Comparison of ENCODE assay signal across 25 cellular contexts in the genomic region with DNA sequence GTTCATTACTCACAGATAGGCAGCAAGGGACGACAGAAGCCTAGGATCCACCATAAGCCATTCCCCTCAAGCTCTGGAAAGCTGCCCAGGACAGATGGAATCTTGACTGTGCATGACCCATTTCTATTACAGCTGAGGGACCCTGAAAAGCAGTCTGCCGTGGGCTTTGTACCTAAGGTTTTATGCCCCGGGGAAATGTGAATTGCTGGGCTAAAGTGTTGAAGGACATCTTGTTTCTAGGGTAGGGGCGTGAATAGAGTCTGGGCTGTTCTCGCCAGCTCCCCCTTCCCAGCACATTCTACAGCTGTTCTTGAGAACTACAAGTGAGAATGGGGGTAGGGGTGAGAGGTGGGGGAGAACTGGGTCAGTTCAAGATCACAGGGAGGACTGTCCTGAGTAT.
"Had no signal": no experiment of that assay in that cellular context is flagged by ENCODE, and none has a peak within 500 bp of the region (broad histone marks: within the 10 kb centered on the region; RNA-seq: fewer than 3 reads in every experiment).

No MANE protein-coding gene starts in this region.

- FAIRE-seq: colon, endothelial cell of umbilical vein, islet of Langerhans, keratinocyte had no signal

- DNase-seq: dermis blood vessel endothelial cell; dorsolateral prefrontal cortex; effector CD4-positive, alpha-beta T cell; effector memory CD4-positive, alpha-beta T cell; esophagus squamous epithelium; foreskin fibroblast; foreskin melanocyte; gastrocnemius medialis; glutamatergic neuron; head of caudate nucleus; heart right ventricle; hypothalamus; immature natural killer cell; left cardiac atrium; left lung; left ventricle myocardium superior; lower lobe of right lung; mesenchymal stem cell; mucosa of descending colon; naive B cell had no signal

- H3K4me1 ChIP-seq: gastrocnemius medialis, heart right ventricle, left lung, lower lobe of right lung had no signal

- H3K36me3 ChIP-seq: esophagus squamous epithelium, gastrocnemius medialis, heart right ventricle, left lung, lower lobe of right lung had no signal

- ATAC-seq: gastrocnemius medialis, heart right ventricle, left cardiac atrium, left lung, left ventricle myocardium superior, lower lobe of right lung, mucosa of descending colon had no signal

- H3K4me3 ChIP-seq: coronary artery, dorsolateral prefrontal cortex, esophagus squamous epithelium, gastrocnemius medialis, heart right ventricle, left lung, lower lobe of right lung, mucosa of descending colon had no signal

- H3K27me3 ChIP-seq: dorsolateral prefrontal cortex, esophagus squamous epithelium, gastrocnemius medialis, left lung had no signal

- H3K27ac ChIP-seq: coronary artery, dorsolateral prefrontal cortex, esophagus squamous epithelium, gastrocnemius medialis, heart right ventricle, left lung, lower lobe of right lung had no signal

- H3K9me3 ChIP-seq: gastrocnemius medialis, mucosa of descending colon had no signal
